19 cellular contexts compared by ENCODE assay signal in the genomic region with DNA sequence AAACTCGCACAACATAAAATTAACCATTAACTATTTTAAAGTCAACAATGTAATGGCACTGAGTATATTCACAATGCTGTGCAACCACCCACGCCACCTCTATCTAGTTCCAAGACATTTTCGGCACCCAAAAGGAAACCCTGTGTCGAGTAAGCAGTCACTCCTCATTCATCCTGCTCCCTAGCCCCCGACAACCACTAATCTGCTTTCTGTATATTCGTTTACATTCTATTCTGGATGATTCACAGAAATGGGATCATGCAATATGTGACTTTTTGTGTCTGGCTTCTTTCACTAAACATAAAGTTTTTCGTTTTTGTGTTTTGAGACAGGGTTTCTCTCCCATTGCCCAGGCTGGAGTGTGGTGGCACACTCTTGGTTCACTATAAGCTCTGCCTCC. TPM values are rescaled to one million over a fixed set of nuclear protein-coding genes. Genes with fewer than 3 reads are reported as not detected.
A peak's percentile ranks its signal among the peaks of the same experiment; 100 is the strongest.
DNase-seq lines count a peak whose midpoint lies in the region; TF ChIP-seq lines count a peak whose summit lies in the region.
"Had no signal": no experiment of that assay in that cellular context is flagged by ENCODE, and none has a peak within 500 bp of the region (broad histone marks: within the 10 kb centered on the region; RNA-seq: fewer than 3 reads in every experiment).

No MANE protein-coding gene starts in this region.

- H3K4ac ChIP-seq in trophoblast cell (ENCODE audit: low read depth, low read length), result no peak overlapping the region

- H3K4me1 ChIP-seq in mammary epithelial cell (ENCODE audit: insufficient read depth, low read length) (peaks cover 19% of the 10 kb centered on the region), hepatocyte (ENCODE audit: insufficient read depth) (peaks cover 10% of the 10 kb centered on the region), trophoblast cell (ENCODE audit: control insufficient read depth in 1 of 2, insufficient read depth in 2 of 2, low read length in 2 of 2) (peaks cover 8 to 10% of the 10 kb centered on the region in 2 experiments)

- in situ Hi-C loops in mammary epithelial cell (cut with MboI; ENCODE audit: low sequenced_read_pairs in 2 of 2), result no loop called here

- H4K20me1 ChIP-seq in mammary epithelial cell (ENCODE audit: insufficient read depth, low read length), result no peaks in the 10 kb centered on the region
- no peaks in the 10 kb centered on the region for H4K20me1 ChIP-seq in hepatocyte (ENCODE audit: insufficient read depth, poor library complexity, severe bottlenecking)

- no peak for TF ChIP-seq CTCF in AG04450 (IDR thresholded peaks at IDR 0.05; ENCODE audit: low read depth, low read length)
- no peak for TF ChIP-seq CTCF in mammary epithelial cell (conservative IDR thresholded peaks at IDR 0.05 in 1 of 2, IDR thresholded peaks at IDR 0.05 in 1 of 2; ENCODE audit: extremely low read depth in 1 of 2, insufficient read depth in 1 of 2, low read depth in 1 of 2, low read length in 2 of 2)
- no peak for TF ChIP-seq CTCF in hepatocyte (IDR thresholded peaks at IDR 0.05; ENCODE audit: poor library complexity)

- H3K27me3 ChIP-seq in AG04450 (ENCODE audit: control insufficient read depth, insufficient read depth, low read length) (no peaks in the 10 kb centered on the region), mammary epithelial cell (ENCODE audit: insufficient read depth, low read length) (no peaks in the 10 kb centered on the region), hepatocyte (no peaks in the 10 kb centered on the region), trophoblast cell (ENCODE audit: insufficient read depth, low read length) (no peaks in the 10 kb centered on the region)
- H3K27me3 ChIP-seq: vagina had no signal

- DNase-seq in AG04450 (ENCODE audit: low read depth, low spot score) (peak; percentile 80), LHCN-M2 (ENCODE audit: low read depth) (peak; percentile 43), mammary epithelial cell (no peak), hepatocyte (ENCODE audit: low spot score) (no peak), trophoblast cell (no peak), midbrain (lab: John Stamatoyannopoulos, UW) (no peak), mucosa of gallbladder (ENCODE audit: low spot score) (no peak), NCI-H1092 treated with DMSO at 0.1 percent for 48 hours (lab: John Stamatoyannopoulos, UW) (no peak)
- DNase-seq: activated CD4-positive, alpha-beta T cell treated with anti-CD3 and anti-CD28 coated beads, Interleukin-2, amount 10 ng/mL, durations not matched to agents 7 days and 5 days; activated naive CD8-positive, alpha-beta T cell treated with anti-CD3 and anti-CD28 coated beads, Interleukin-2, amount 10 ng/mL, durations not matched to agents 7 days and 5 days; AML-193; cerebellar nuclear complex; hypothalamus; KG1; naive B cell; NCI-H1417 treated with DMSO at 0.1 percent for 48 hours; NCI-H345; stomach had no signal

- no peak overlapping the region for H4K8ac ChIP-seq in trophoblast cell (ENCODE audit: low read depth, low read length)

- no peaks in the 10 kb centered on the region for H3K36me3 ChIP-seq in mammary epithelial cell (ENCODE audit: insufficient read depth, low read length)
- no peaks in the 10 kb centered on the region for H3K36me3 ChIP-seq in hepatocyte (replicated peaks; ENCODE audit: insufficient read depth, low read depth)
- peaks cover 0 to 2% of the 10 kb centered on the region in 2 experiments for H3K36me3 ChIP-seq in trophoblast cell (ENCODE audit: control insufficient read depth in 1 of 2, insufficient read depth in 2 of 2, low read length in 2 of 2)
- H3K36me3 ChIP-seq: stomach, vagina had no signal

- POLR2A ChIA-PET in AG04450 (lab: Yijun Ruan, JAX), result interaction anchor here (2.7 kb wide), 1 partner anchor 24 kb away, joined by 16 read pairs; no protein-coding TSS in a partner anchor

- 91% methylated on average over 7 of the region's 7 CpGs for WGBS in mammary epithelial cell (ENCODE audit: low coverage, missing lambda C conversion rate)
- 72% methylated on average over 7 of the region's 7 CpGs for WGBS in hepatocyte (ENCODE audit: low lambda C conversion rate, missing lambda C conversion rate)
- WGBS in trophoblast cell (ENCODE audit: extremely low coverage, insufficient coverage, insufficient read length), result no CpG with 5 or more reads among the region's 7 CpGs

- no peak overlapping the region for H3K4me2 ChIP-seq in mammary epithelial cell (ENCODE audit: insufficient read depth, low read depth, low read length)
- no peak overlapping the region for H3K4me2 ChIP-seq in hepatocyte
- H3K4me2 ChIP-seq in trophoblast cell (ENCODE audit: low read length), result no peak overlapping the region

- H3K27ac ChIP-seq in AG04450 (ENCODE audit: low read depth, low read length), result peak overlapping the region; percentile 87
- peak overlapping the region; percentile 0 for H3K27ac ChIP-seq in mammary epithelial cell (ENCODE audit: insufficient read depth, low read depth, low read length)
- peak overlapping the region; percentile 30 for H3K27ac ChIP-seq in hepatocyte
- H3K27ac ChIP-seq in trophoblast cell (ENCODE audit: low read depth, low read length), result no peak overlapping the region
- H3K27ac ChIP-seq: stomach, vagina had no signal

- no peak overlapping the region for H3K14ac ChIP-seq in trophoblast cell (ENCODE audit: low read length)

- H4K91ac ChIP-seq in trophoblast cell (ENCODE audit: low read depth, low read length), result no peak overlapping the region

- H3K23ac ChIP-seq in trophoblast cell (ENCODE audit: low read length), result no peak overlapping the region

- no TSS peak for BruUV-seq in mammary epithelial cell (replicated peaks; lab: Mats Ljungman, UMichigan)

- H3K79me1 ChIP-seq in trophoblast cell (ENCODE audit: low read length), result peaks cover 5% of the 10 kb centered on the region

- dilution Hi-C loops in mammary epithelial cell (cut with HindIII; ENCODE audit: low sequenced_read_pairs), result loop anchor here (5.0 kb wide), 1 partner anchor 53 kb away; no protein-coding TSS in a partner anchor

- H3K9me2 ChIP-seq in hepatocyte (replicated peaks; ENCODE audit: insufficient read depth), result no peaks in the 10 kb centered on the region

- no peak overlapping the region for H2AFZ ChIP-seq in mammary epithelial cell (ENCODE audit: low read depth, low read length)
- no peak overlapping the region for H2AFZ ChIP-seq in hepatocyte
- no peak overlapping the region for H2AFZ ChIP-seq in trophoblast cell (ENCODE audit: insufficient read depth, low read length, poor library complexity)

- no peaks in the 10 kb centered on the region for H3K9me3 ChIP-seq in AG04450 (ENCODE audit: control insufficient read depth, insufficient read depth, low read length)
- H3K9me3 ChIP-seq in mammary epithelial cell (replicated peaks; ENCODE audit: insufficient read depth, low read length), result no peaks in the 10 kb centered on the region
- no peaks in the 10 kb centered on the region for H3K9me3 ChIP-seq in hepatocyte (ENCODE audit: low read depth)
- H3K9me3 ChIP-seq in trophoblast cell (ENCODE audit: insufficient read depth, low read depth, low read length), result no peaks in the 10 kb centered on the region
- H3K9me3 ChIP-seq: vagina had no signal

- H2AK5ac ChIP-seq in trophoblast cell (ENCODE audit: low read length), result no peak overlapping the region

- no peak overlapping the region for H3K9ac ChIP-seq in mammary epithelial cell (ENCODE audit: insufficient read depth, low read length)
- H3K9ac ChIP-seq in trophoblast cell (ENCODE audit: low read length), result no peak overlapping the region

- no peak overlapping the region for H3K18ac ChIP-seq in trophoblast cell (ENCODE audit: low read length)

- H2BK12ac ChIP-seq in trophoblast cell (ENCODE audit: low read length), result no peak overlapping the region

- H3K79me2 ChIP-seq in mammary epithelial cell (ENCODE audit: insufficient read depth, low read length) (no peaks in the 10 kb centered on the region), hepatocyte (no peaks in the 10 kb centered on the region), trophoblast cell (ENCODE audit: control insufficient read depth, insufficient read depth, low read length, poor library complexity) (no peaks in the 10 kb centered on the region)

- no peak overlapping the region for H4K12ac ChIP-seq in trophoblast cell (ENCODE audit: low read depth, low read length)

- intact Hi-C loops in mammary epithelial cell (cut with micrococcal nuclease), result no loop called here

- no peak overlapping the region for H2BK120ac ChIP-seq in trophoblast cell (ENCODE audit: insufficient read depth, low read length, poor library complexity)

- no peak overlapping the region for H2BK5ac ChIP-seq in trophoblast cell (ENCODE audit: low read depth, low read length, poor library complexity)

- H3K4me3 ChIP-seq in AG04450 (ENCODE audit: low read depth, low read length) (no peak overlapping the region), mammary epithelial cell (replicated peaks in 1 of 3; ENCODE audit: insufficient read depth in 1 of 3, low read depth in 2 of 3, low read length in 3 of 3) (no peak overlapping the region), hepatocyte (no peak overlapping the region), trophoblast cell (ENCODE audit: low read depth, low read length) (no peak overlapping the region)
- H3K4me3 ChIP-seq: stomach, vagina had no signal

- CTCF ChIA-PET in AG04450 (lab: Charles Lee) (interaction anchor here (0.9 to 3.8 kb wide), 2 partner anchors 16 to 43 kb away, joined by 3 to 16 read pairs; partner anchors contain the start of gene HAPSTR1), mammary epithelial cell (lab: Charles Lee; ENCODE audit: low non-redundant PET) (no interaction called here)

RNA-seq across cellular contexts. Expression of gene HAPSTR1, which starts 42.2 kb away (rescaled TPM):
- 38.1 and 40.3 TPM in 2 replicates for polyA plus RNA-seq in AG04450 (2011; rRNA removed)
- polyA minus RNA-seq in AG04450 (2011; rRNA and poly(A)+ RNA removed), result 52.5 and 69.7 TPM in 2 replicates
- total RNA-seq in LHCN-M2 (2014; rRNA removed), result 49.7 and 52.5 TPM in 2 replicates
- 20.4 TPM for polyA plus RNA-seq in LHCN-M2 (2012)
- 100 to 1,000 TPM in 1 of 2 donors, 10 to 100 TPM in 1; 92.6 to 124 TPM for total RNA-seq in mammary epithelial cell
- polyA plus RNA-seq in mammary epithelial cell, result 21.6 TPM
- 84.4 TPM for polyA minus RNA-seq in mammary epithelial cell
- 58.4 and 69.0 TPM in 2 replicates for total RNA-seq in hepatocyte
- polyA plus RNA-seq in hepatocyte, result 20.2 and 21.4 TPM in 2 replicates
- polyA plus RNA-seq in trophoblast cell (2013), result 60.4 and 60.6 TPM in 2 replicates
- 55.2 TPM for total RNA-seq in mucosa of gallbladder

Comparison
In these comparisons a context has a peak if more than half of its experiments do, and no peak if none do; other contexts are left out.
1. DNase-seq: peak in AG04450 (single experiment) and LHCN-M2 (single experiment); none in mammary epithelial cell (single experiment), hepatocyte (single experiment), trophoblast cell (0 of 2), midbrain (single experiment), mucosa of gallbladder (single experiment) and NCI-H1092 treated with DMSO at 0.1 percent for 48 hours (single experiment).